Comparison of ENCODE assay signal across 1 cellular context in the genomic region with DNA sequence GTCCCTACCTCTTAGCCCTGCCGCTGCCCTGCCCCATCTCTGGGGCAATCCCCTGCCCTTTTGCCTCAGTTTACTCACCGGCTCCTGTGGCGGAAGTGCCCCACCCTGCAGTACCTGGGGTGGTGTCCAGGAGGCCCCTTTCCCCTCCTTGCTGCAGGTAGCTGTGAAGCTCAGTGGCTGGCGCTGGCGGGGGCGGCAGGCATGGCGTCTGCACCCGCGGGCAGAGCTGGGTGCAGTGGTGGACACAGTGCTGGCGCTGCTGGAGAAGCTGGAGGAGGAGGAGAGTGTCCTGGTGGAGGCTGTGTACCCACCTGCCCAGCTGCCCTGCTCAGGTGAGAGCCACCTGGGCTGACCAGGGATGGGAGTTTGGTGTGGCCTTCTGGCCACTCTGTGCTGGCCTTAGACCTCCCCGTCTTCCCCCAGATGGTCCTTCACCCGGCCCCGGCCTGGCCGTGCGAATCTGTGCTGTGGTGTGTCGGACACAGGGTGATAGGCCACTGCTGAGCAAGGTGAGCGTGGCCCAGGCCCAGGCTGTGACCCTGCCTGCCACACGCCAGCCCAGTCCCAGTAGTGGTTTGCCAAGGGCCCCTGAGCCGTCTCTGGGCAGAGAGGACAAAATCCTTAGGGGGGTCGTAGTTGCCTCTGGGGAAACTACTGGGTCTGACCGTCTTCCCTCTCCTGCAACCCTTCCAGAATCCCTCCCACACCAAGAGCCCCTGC.
TF ChIP-seq lines count a peak whose summit lies in the region.

No MANE protein-coding gene starts in this region.

TF ChIP-seq in IMR-90, 13 proteins besides CTCF, POLR2A, EP300 and RAD21:
- TF ChIP-seq CEBPB (IDR thresholded peaks at IDR 0.05; ENCODE audit: low read depth, low read length) (no peak), CHD1 (IDR thresholded peaks at IDR 0.05; ENCODE audit: low read depth, low read length) (no peak), NFE2L2 (IDR thresholded peaks at IDR 0.05; ENCODE audit: low read depth, low read length) (no peak), MAZ (IDR thresholded peaks at IDR 0.05; ENCODE audit: borderline replicate concordance, low read depth, low read length) (no peak), BHLHE40 (IDR thresholded peaks at IDR 0.05; ENCODE audit: low read depth, low read length) (no peak), FOS (IDR thresholded peaks at IDR 0.05; ENCODE audit: low read depth, low read length) (no peak), RCOR1 (IDR thresholded peaks at IDR 0.05; ENCODE audit: insufficient replicate concordance, low read length) (no peak), RFX5 (IDR thresholded peaks at IDR 0.05; ENCODE audit: low read depth, low read length) (no peak), SMC3 (IDR thresholded peaks at IDR 0.05; ENCODE audit: low read depth, low read length) (no peak)
- TF ChIP-seq, protein P1, sequence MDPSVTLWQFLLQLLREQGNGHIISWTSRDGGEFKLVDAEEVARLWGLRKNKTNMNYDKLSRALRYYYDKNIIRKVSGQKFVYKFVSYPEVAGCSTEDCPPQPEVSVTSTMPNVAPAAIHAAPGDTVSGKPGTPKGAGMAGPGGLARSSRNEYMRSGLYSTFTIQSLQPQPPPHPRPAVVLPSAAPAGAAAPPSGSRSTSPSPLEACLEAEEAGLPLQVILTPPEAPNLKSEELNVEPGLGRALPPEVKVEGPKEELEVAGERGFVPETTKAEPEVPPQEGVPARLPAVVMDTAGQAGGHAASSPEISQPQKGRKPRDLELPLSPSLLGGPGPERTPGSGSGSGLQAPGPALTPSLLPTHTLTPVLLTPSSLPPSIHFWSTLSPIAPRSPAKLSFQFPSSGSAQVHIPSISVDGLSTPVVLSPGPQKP (IDR thresholded peaks at IDR 0.05; ENCODE audit: borderline replicate concordance, low read depth, low read length): no peak
- TF ChIP-seq, protein P2, sequence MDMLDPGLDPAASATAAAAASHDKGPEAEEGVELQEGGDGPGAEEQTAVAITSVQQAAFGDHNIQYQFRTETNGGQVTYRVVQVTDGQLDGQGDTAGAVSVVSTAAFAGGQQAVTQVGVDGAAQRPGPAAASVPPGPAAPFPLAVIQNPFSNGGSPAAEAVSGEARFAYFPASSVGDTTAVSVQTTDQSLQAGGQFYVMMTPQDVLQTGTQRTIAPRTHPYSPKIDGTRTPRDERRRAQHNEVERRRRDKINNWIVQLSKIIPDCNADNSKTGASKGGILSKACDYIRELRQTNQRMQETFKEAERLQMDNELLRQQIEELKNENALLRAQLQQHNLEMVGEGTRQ (IDR thresholded peaks at IDR 0.05; ENCODE audit: low read depth, low read length): no peak
